ENCODE assay signal across 1 cellular context in the genomic region with DNA sequence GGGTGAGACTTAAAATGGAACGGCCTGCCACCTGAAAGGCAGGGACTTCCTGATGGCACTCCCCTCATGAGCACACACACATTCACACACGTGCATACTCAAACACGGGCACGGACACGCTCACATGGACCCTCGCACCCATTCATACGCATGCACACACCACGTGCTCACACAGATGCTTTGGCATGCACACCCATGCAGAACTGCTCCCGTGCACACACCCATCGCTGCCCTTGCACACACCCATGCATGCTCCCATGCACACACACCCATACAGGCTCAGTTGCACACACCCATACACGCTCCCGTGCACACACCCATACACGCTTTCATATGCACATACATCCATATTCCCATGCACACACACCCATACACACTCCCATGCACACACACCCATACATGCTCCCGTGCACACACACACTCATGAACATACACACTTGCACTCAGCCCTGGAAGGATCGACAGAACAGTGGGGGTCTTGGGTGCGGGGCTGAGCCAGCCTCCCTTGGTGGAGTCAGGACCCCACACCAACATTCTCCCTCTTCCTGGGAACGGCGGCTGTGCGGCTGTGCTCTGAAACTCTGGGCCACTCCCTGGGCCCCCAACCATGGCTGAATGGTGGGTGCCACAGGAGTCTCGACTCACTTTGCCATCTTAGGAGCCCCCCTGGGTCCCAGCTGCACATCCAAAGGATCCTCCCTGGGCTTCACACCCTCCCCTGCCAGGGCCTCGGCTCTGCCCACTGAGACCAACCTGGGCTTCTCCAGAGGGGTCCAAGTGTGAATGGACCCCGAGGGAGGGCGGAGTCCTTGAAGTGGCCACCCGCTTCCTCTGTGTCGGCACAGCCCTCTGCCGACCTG.
TF ChIP-seq lines count a peak whose summit lies in the region.

No MANE protein-coding gene starts in this region.

TF ChIP-seq in HepG2, 621 proteins besides CTCF, POLR2A, EP300 and RAD21:
- peak; percentile 94 for TF ChIP-seq MNT (IDR thresholded peaks at IDR 0.05)
- TF ChIP-seq BORCS8-MEF2B (CRISPR knock-in tag; IDR thresholded peaks at IDR 0.05) = 0 out of 2 replicates have a peak, but pooled peaks have one; percentile 5
- TF ChIP-seq ZNF589 (CRISPR knock-in tag; conservative IDR thresholded peaks at IDR 0.05) = no peak
- 0 out of 2 replicates have a peak, but pooled peaks have one; percentile 17 for TF ChIP-seq ZBTB7A (CRISPR knock-in tag; IDR thresholded peaks at IDR 0.05)
- peak; percentile 76; the same call in 1 of the 2 replicates for TF ChIP-seq HNRNPL (IDR thresholded peaks at IDR 0.05; ENCODE audit: low read depth, low read length)
- 0 out of 2 replicates have a peak, but pooled peaks have one; percentile 11 for TF ChIP-seq POLR2AphosphoS5 (IDR thresholded peaks at IDR 0.05; ENCODE audit: low read depth, low read length)
- no peak for TF ChIP-seq KLF9 (CRISPR knock-in tag; IDR thresholded peaks at IDR 0.05; ENCODE audit: low read depth)
- 0 out of 2 replicates have a peak, but pooled peaks have one; percentile 14 for TF ChIP-seq MYC (CRISPR knock-in tag; IDR thresholded peaks at IDR 0.05; ENCODE audit: borderline replicate concordance)
- peak; percentile 4 for TF ChIP-seq RBM22 (optimal IDR thresholded peaks at IDR 0.05; ENCODE audit: low read length)
- TF ChIP-seq JUND (CRISPR knock-in tag; IDR thresholded peaks at IDR 0.05) = 0 out of 2 replicates have a peak, but pooled peaks have one; percentile 11
- peak; percentile 93; the same call in 1 of the 2 replicates for TF ChIP-seq AKAP8 (CRISPR knock-in tag; IDR thresholded peaks at IDR 0.05)
- no peak for TF ChIP-seq ZBTB3 (CRISPR knock-in tag; IDR thresholded peaks at IDR 0.05; ENCODE audit: borderline replicate concordance, low read depth)
- no peak for TF ChIP-seq ZBTB43 (CRISPR knock-in tag; conservative IDR thresholded peaks at IDR 0.05)
- no peak for TF ChIP-seq NFE2 (CRISPR knock-in tag; IDR thresholded peaks at IDR 0.05)
- peak; percentile 10 for TF ChIP-seq AGO2 (optimal IDR thresholded peaks at IDR 0.05; ENCODE audit: low read depth, low read length)
- peak; percentile 59 for TF ChIP-seq AGO1 (IDR thresholded peaks at IDR 0.05; ENCODE audit: low read depth, low read length, poor library complexity, severe bottlenecking)
- no peak for TF ChIP-seq ZNF737 (CRISPR knock-in tag; IDR thresholded peaks at IDR 0.05; ENCODE audit: borderline replicate concordance)
- no peak for TF ChIP-seq ZNF230 (CRISPR knock-in tag; IDR thresholded peaks at IDR 0.05)
- TF ChIP-seq ZNF354B (CRISPR knock-in tag; IDR thresholded peaks at IDR 0.05) = 0 out of 2 replicates have a peak, but pooled peaks have one; percentile 26
- peak; percentile 56; the same call in 1 of the 2 replicates for TF ChIP-seq POLR2G (IDR thresholded peaks at IDR 0.05; ENCODE audit: low read depth, low read length)
- TF ChIP-seq MTA1 (CRISPR knock-in tag; IDR thresholded peaks at IDR 0.05; ENCODE audit: borderline replicate concordance) = 0 out of 2 replicates have a peak, but pooled peaks have one; percentile 0
- TF ChIP-seq ATF7 (IDR thresholded peaks at IDR 0.05) = no peak
- no peak for TF ChIP-seq ATF7 (CRISPR knock-in tag; IDR thresholded peaks at IDR 0.05)
- TF ChIP-seq PAF1 (CRISPR knock-in tag; IDR thresholded peaks at IDR 0.05) = peak; percentile 83; the same call in 1 of the 2 replicates
- peak; percentile 81 for TF ChIP-seq KDM2A (CRISPR knock-in tag; IDR thresholded peaks at IDR 0.05; ENCODE audit: borderline replicate concordance, low read depth)
- TF ChIP-seq ZSCAN5A (CRISPR knock-in tag; IDR thresholded peaks at IDR 0.05; ENCODE audit: borderline replicate concordance) = no peak
- TF ChIP-seq TARDBP (CRISPR knock-in tag; IDR thresholded peaks at IDR 0.05) = no peak; the same call in 1 of the 2 replicates
- 0 out of 2 replicates have a peak, but pooled peaks have one; percentile 30 for TF ChIP-seq MAX (IDR thresholded peaks at IDR 0.05)
- TF ChIP-seq HNRNPLL (IDR thresholded peaks at IDR 0.05; ENCODE audit: low read depth, low read length, poor library complexity, severe bottlenecking) = peak; percentile 94
- no peak for TF ChIP-seq ZFP1 (CRISPR knock-in tag; IDR thresholded peaks at IDR 0.05)
- TF ChIP-seq ZFX (CRISPR knock-in tag; IDR thresholded peaks at IDR 0.05; ENCODE audit: low read depth) = 0 out of 2 replicates have a peak, but pooled peaks have one; percentile 25
- no peak for TF ChIP-seq FOXA1 (IDR thresholded peaks at IDR 0.05)
- TF ChIP-seq FOXA1 (CRISPR knock-in tag; IDR thresholded peaks at IDR 0.05) = no peak
- no peak for TF ChIP-seq ZNF768 (CRISPR knock-in tag; IDR thresholded peaks at IDR 0.05)
- 0 out of 2 replicates have a peak, but pooled peaks have one; percentile 10 for TF ChIP-seq HHEX (CRISPR knock-in tag; IDR thresholded peaks at IDR 0.05)
- TF ChIP-seq RBM39 (IDR thresholded peaks at IDR 0.05; ENCODE audit: low read depth, low read length, poor library complexity, severe bottlenecking) = peak; percentile 52
- TF ChIP-seq ZNF496 (CRISPR knock-in tag; IDR thresholded peaks at IDR 0.05; ENCODE audit: insufficient replicate concordance) = no peak
- TF ChIP-seq SSRP1 (CRISPR knock-in tag; IDR thresholded peaks at IDR 0.05) = peak; percentile 86
- TF ChIP-seq, protein P1, sequence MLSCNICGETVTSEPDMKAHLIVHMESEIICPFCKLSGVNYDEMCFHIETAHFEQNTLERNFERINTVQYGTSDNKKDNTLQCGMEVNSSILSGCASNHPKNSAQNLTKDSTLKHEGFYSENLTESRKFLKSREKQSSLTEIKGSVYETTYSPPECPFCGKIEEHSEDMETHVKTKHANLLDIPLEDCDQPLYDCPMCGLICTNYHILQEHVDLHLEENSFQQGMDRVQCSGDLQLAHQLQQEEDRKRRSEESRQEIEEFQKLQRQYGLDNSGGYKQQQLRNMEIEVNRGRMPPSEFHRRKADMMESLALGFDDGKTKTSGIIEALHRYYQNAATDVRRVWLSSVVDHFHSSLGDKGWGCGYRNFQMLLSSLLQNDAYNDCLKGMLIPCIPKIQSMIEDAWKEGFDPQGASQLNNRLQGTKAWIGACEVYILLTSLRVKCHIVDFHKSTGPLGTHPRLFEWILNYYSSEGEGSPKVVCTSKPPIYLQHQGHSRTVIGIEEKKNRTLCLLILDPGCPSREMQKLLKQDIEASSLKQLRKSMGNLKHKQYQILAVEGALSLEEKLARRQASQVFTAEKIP (CRISPR knock-in tag; IDR thresholded peaks at IDR 0.05; ENCODE audit: borderline replicate concordance) = no peak
